ENCODE assay signal across 38 cellular contexts in genomic region chr9:37707748-37708147, GRCh38. TPM values are rescaled to one million over a fixed set of nuclear protein-coding genes. Genes with fewer than 3 reads are reported as not detected.
"Had no signal": no experiment of that assay in that cellular context is flagged by ENCODE, and none has a peak within 500 bp of the region (broad histone marks: within the 10 kb centered on the region; RNA-seq: fewer than 3 reads in every experiment).

No MANE protein-coding gene starts in this region.

- H3K27ac ChIP-seq: adrenal gland, body of pancreas, brain microvascular endothelial cell, breast epithelium, VCaP had no signal

- H3K9me3 Mint-ChIP-seq: activated B cell treated with CpG ODN at 0.5 μM for 24 hours; activated CD4-positive, alpha-beta memory T cell treated with anti-CD3 and anti-CD28 coated beads for 36 hours; activated CD4-positive, alpha-beta T cell treated with anti-CD3 and anti-CD28 coated beads, Interleukin-2, amount 10 ng/mL, durations not matched to agents 24 days and 14 days; activated CD8-positive, alpha-beta T cell treated with anti-CD3 and anti-CD28 coated beads for 36 hours; activated naive CD4-positive, alpha-beta T cell treated with anti-CD3 and anti-CD28 coated beads for 36 hours; activated naive CD4-positive, alpha-beta T cell treated with anti-CD3 and anti-CD28 coated beads, Interleukin-2, amount 50 U/mL, for 72 hours; activated naive CD8-positive, alpha-beta T cell treated with anti-CD3 and anti-CD28 coated beads for 36 hours; activated T-cell treated with anti-CD3 and anti-CD28 coated beads, Interleukin-2, amount 50 U/mL, for 4 hours; activated T-cell treated with anti-CD3 and anti-CD28 coated beads, Interleukin-2, amount 50 U/mL, for 72 hours; activated T-helper 1 cell treated with anti-CD3 and anti-CD28 coated beads, Interleukin-12 subunit alpha, Interleukin-12 subunit beta, Interleukin-2, Interleukin-4 antibody, amounts not matched to agents 30 ng/mL and 10 ng/mL and 1 ng/mL, durations not matched to agents 14 hours and 24 hours and 36 hours; activated T-helper 17 cell treated with anti-CD3 and anti-CD28 coated beads, Interleukin-2, amount 50 U/mL, for 72 hours; T-helper 1 cell treated with Interleukin-12 subunit alpha and Interleukin-12 subunit beta and Interleukin-4 antibody, amounts not matched to agents 30 μg/mL and 1 μg/mL, for 36 hours; T-helper 2 cell treated with Interferon-gamma antibody and Interleukin-4, amounts not matched to agents 5 μg/mL and 100 μg/mL, for 36 hours had no signal

- FAIRE-seq: astrocyte, TTC549 had no signal

- H3K9me3 ChIP-seq: adrenal gland, body of pancreas, breast epithelium had no signal

- ATAC-seq: activated CD8-positive, alpha-beta T cell treated with anti-CD3 and anti-CD28 coated beads for 36 hours; activated naive CD4-positive, alpha-beta T cell treated with anti-CD3 and anti-CD28 coated beads, Interleukin-2, amount 50 U/mL, for 72 hours; activated T-cell treated with anti-CD3 and anti-CD28 coated beads, Interleukin-2, amount 50 U/mL, for 4 hours; activated T-cell treated with anti-CD3 and anti-CD28 coated beads, Interleukin-2, amount 50 U/mL, for 72 hours; activated T-helper 17 cell treated with anti-CD3 and anti-CD28 coated beads, Interleukin-2, amount 50 U/mL, for 72 hours; body of pancreas had no signal

- H3K4me3 Mint-ChIP-seq: activated B cell treated with CpG ODN at 0.5 μM for 24 hours; activated CD4-positive, alpha-beta memory T cell treated with anti-CD3 and anti-CD28 coated beads for 36 hours; activated CD4-positive, alpha-beta T cell treated with anti-CD3 and anti-CD28 coated beads, Interleukin-2, amount 10 ng/mL, durations not matched to agents 24 days and 14 days; activated CD8-positive, alpha-beta T cell treated with anti-CD3 and anti-CD28 coated beads for 36 hours; activated naive CD4-positive, alpha-beta T cell treated with anti-CD3 and anti-CD28 coated beads for 36 hours; activated naive CD8-positive, alpha-beta T cell treated with anti-CD3 and anti-CD28 coated beads for 36 hours; activated T-cell treated with anti-CD3 and anti-CD28 coated beads, Interleukin-2, amount 50 U/mL, for 4 hours; activated T-cell treated with anti-CD3 and anti-CD28 coated beads, Interleukin-2, amount 50 U/mL, for 72 hours; activated T-helper 1 cell treated with anti-CD3 and anti-CD28 coated beads, Interleukin-12 subunit alpha, Interleukin-12 subunit beta, Interleukin-2, Interleukin-4 antibody, amounts not matched to agents 30 ng/mL and 10 ng/mL and 1 ng/mL, durations not matched to agents 14 hours and 24 hours and 36 hours; activated T-helper 17 cell treated with anti-CD3 and anti-CD28 coated beads, Interleukin-2, amount 50 U/mL, for 72 hours; T-helper 1 cell treated with Interleukin-12 subunit alpha and Interleukin-12 subunit beta and Interleukin-4 antibody, amounts not matched to agents 30 μg/mL and 1 μg/mL, for 36 hours; T-helper 2 cell treated with Interferon-gamma antibody and Interleukin-4, amounts not matched to agents 5 μg/mL and 100 μg/mL, for 36 hours had no signal

- DNase-seq: activated B cell treated with CpG ODN at 0.5 μM for 24 hours; activated CD4-positive, alpha-beta memory T cell treated with anti-CD3 and anti-CD28 coated beads for 36 hours; activated CD4-positive, alpha-beta T cell treated with anti-CD3 and anti-CD28 coated beads for 4 hours; activated CD4-positive, alpha-beta T cell treated with anti-CD3 and anti-CD28 coated beads, Interleukin-2, amount 10 ng/mL, durations not matched to agents 24 days and 14 days; activated CD4-positive, alpha-beta T cell treated with anti-CD3 and anti-CD28 coated beads, Interleukin-2, amount 50 U/mL, for 1 hour; activated CD4-positive, alpha-beta T cell treated with anti-CD3 and anti-CD28 coated beads, Interleukin-2, amount 50 U/mL, for 4 hours; activated CD4-positive, CD25-positive, alpha-beta regulatory T cell treated with anti-CD3 and anti-CD28 coated beads, Interleukin-2, amount 50 U/mL, for 72 hours; activated CD8-positive, alpha-beta memory T cell treated with anti-CD3 and anti-CD28 coated beads, Interleukin-2, amount 50 U/mL, for 4 hours; activated CD8-positive, alpha-beta T cell treated with anti-CD3 and anti-CD28 coated beads for 36 hours; activated effector memory CD4-positive, alpha-beta T cell treated with anti-CD3 and anti-CD28 coated beads, Interleukin-2, amount 50 U/mL, for 16 hours; activated gamma-delta T cell treated with Interleukin-2 at 50 U/mL for 16 hours; activated naive CD4-positive, alpha-beta T cell; activated naive CD4-positive, alpha-beta T cell treated with anti-CD3 and anti-CD28 coated beads for 36 hours; activated naive CD4-positive, alpha-beta T cell treated with anti-CD3 and anti-CD28 coated beads, Interleukin-2, amount 50 U/mL, for 16 hours; activated naive CD8-positive, alpha-beta T cell treated with anti-CD3 and anti-CD28 coated beads for 36 hours; activated T-cell treated with anti-CD3 and anti-CD28 coated beads for 4 hours; activated T-cell treated with anti-CD3 and anti-CD28 coated beads, Interleukin-2, amount 50 U/mL, for 1 hour; activated T-cell treated with anti-CD3 and anti-CD28 coated beads, Interleukin-2, amount 50 U/mL, for 4 hours; activated T-cell treated with anti-CD3 and anti-CD28 coated beads, Interleukin-2, amount 50 U/mL, for 72 hours; adrenal gland; amniotic stem cell; aorta; body of pancreas; brain microvascular endothelial cell; central memory CD4-positive, alpha-beta T cell; T-helper 1 cell; T-helper 2 cell; T-helper 9 cell had no signal

- H3K36me3 ChIP-seq: adrenal gland, brain microvascular endothelial cell, breast epithelium had no signal

- H3K36me3 Mint-ChIP-seq: activated CD4-positive, alpha-beta memory T cell treated with anti-CD3 and anti-CD28 coated beads for 36 hours; activated naive CD4-positive, alpha-beta T cell treated with anti-CD3 and anti-CD28 coated beads, Interleukin-2, amount 50 U/mL, for 72 hours; activated naive CD8-positive, alpha-beta T cell treated with anti-CD3 and anti-CD28 coated beads for 36 hours had no signal

- H3K4me1 Mint-ChIP-seq: activated B cell treated with CpG ODN at 0.5 μM for 24 hours had no signal

- H3K27ac Mint-ChIP-seq: activated B cell treated with CpG ODN at 0.5 μM for 24 hours; activated CD4-positive, alpha-beta memory T cell treated with anti-CD3 and anti-CD28 coated beads for 36 hours; activated CD4-positive, alpha-beta T cell treated with anti-CD3 and anti-CD28 coated beads, Interleukin-2, amount 10 ng/mL, durations not matched to agents 24 days and 14 days; activated CD8-positive, alpha-beta T cell treated with anti-CD3 and anti-CD28 coated beads for 36 hours; activated naive CD4-positive, alpha-beta T cell treated with anti-CD3 and anti-CD28 coated beads for 36 hours; activated naive CD4-positive, alpha-beta T cell treated with anti-CD3 and anti-CD28 coated beads, Interleukin-2, amount 50 U/mL, for 72 hours; activated naive CD8-positive, alpha-beta T cell treated with anti-CD3 and anti-CD28 coated beads for 36 hours; activated T-cell treated with anti-CD3 and anti-CD28 coated beads, Interleukin-2, amount 50 U/mL, for 72 hours; activated T-helper 1 cell treated with anti-CD3 and anti-CD28 coated beads, Interleukin-12 subunit alpha, Interleukin-12 subunit beta, Interleukin-2, Interleukin-4 antibody, amounts not matched to agents 30 ng/mL and 10 ng/mL and 1 ng/mL, durations not matched to agents 14 hours and 24 hours and 36 hours; activated T-helper 17 cell treated with anti-CD3 and anti-CD28 coated beads, Interleukin-2, amount 50 U/mL, for 72 hours; T-helper 1 cell treated with Interleukin-12 subunit alpha and Interleukin-12 subunit beta and Interleukin-4 antibody, amounts not matched to agents 30 μg/mL and 1 μg/mL, for 36 hours; T-helper 2 cell treated with Interferon-gamma antibody and Interleukin-4, amounts not matched to agents 5 μg/mL and 100 μg/mL, for 36 hours had no signal

- H3K4me3 ChIP-seq: adrenal gland, body of pancreas, breast epithelium had no signal

- H3K27me3 ChIP-seq: body of pancreas, brain microvascular endothelial cell, breast epithelium had no signal

- H3K4me1 ChIP-seq: adrenal gland, body of pancreas, breast epithelium had no signal

RNA-seq across cellular contexts. Expression of gene FRMPD1, which starts 57.0 kb away (rescaled TPM):
- total RNA-seq: activated CD4-positive, alpha-beta memory T cell treated with anti-CD3 and anti-CD28 coated beads for 36 hours; activated CD4-positive, alpha-beta T cell treated with anti-CD3 and anti-CD28 coated beads, Interleukin-2, amount 10 ng/mL, durations not matched to agents 24 days and 14 days; activated CD8-positive, alpha-beta memory T cell treated with anti-CD3 and anti-CD28 coated beads for 36 hours; activated CD8-positive, alpha-beta T cell treated with anti-CD3 and anti-CD28 coated beads for 36 hours; activated naive CD4-positive, alpha-beta T cell treated with anti-CD3 and anti-CD28 coated beads for 36 hours; activated naive CD4-positive, alpha-beta T cell treated with anti-CD3 and anti-CD28 coated beads, Interleukin-2, amount 50 U/mL, for 72 hours; activated naive CD8-positive, alpha-beta T cell treated with anti-CD3 and anti-CD28 coated beads for 36 hours; activated T-cell treated with anti-CD3 and anti-CD28 coated beads, Interleukin-2, amount 50 U/mL, for 72 hours; activated T-helper 17 cell treated with anti-CD3 and anti-CD28 coated beads, Interleukin-2, amount 50 U/mL, for 72 hours had no signal
- polyA plus RNA-seq: aorta had no signal
